29 cellular contexts compared by ENCODE assay signal in genomic region chr12:99806304-99806703, GRCh38.
"Had no signal": no experiment of that assay in that cellular context is flagged by ENCODE, and none has a peak within 500 bp of the region (broad histone marks: within the 10 kb centered on the region; RNA-seq: fewer than 3 reads in every experiment).

No MANE protein-coding gene starts in this region.

- H3K4me1 Mint-ChIP-seq: naive B cell; naive thymus-derived CD8-positive, alpha-beta T cell had no signal

- H3K4me3 ChIP-seq: colonic mucosa, esophagus squamous epithelium, gastrocnemius medialis, heart right ventricle, left lung, lower lobe of right lung, mucosa of descending colon had no signal

- DNase-seq: colonic mucosa; cortex of kidney; effector CD8-positive, alpha-beta T cell; effector memory CD8-positive, alpha-beta T cell; endodermal cell; erythroblast; esophagus squamous epithelium; foreskin fibroblast; foreskin melanocyte; gastrocnemius medialis; glutamatergic neuron; head of caudate nucleus; heart right ventricle; hippocampal formation; kidney glomerular epithelial cell; left colon; left lung; left ventricle myocardium superior; lower lobe of right lung; mesenchymal stem cell; mucosa of descending colon; naive B cell; naive thymus-derived CD8-positive, alpha-beta T cell had no signal

- H3K9me3 ChIP-seq: colonic mucosa, esophagus squamous epithelium, gastrocnemius medialis, heart right ventricle, left lung, lower lobe of right lung, mucosa of descending colon had no signal

- H3K27me3 Mint-ChIP-seq: dendritic cell treated with granulocyte-macrophage colony-stimulating factor and Interleukin-4, amounts not matched to agents 40 ng/mL and 50 ng/mL, for 4 days; effector memory CD8-positive, alpha-beta T cell; naive thymus-derived CD8-positive, alpha-beta T cell had no signal

- H3K9me3 Mint-ChIP-seq: dendritic cell treated with granulocyte-macrophage colony-stimulating factor and Interleukin-4, amounts not matched to agents 40 ng/mL and 50 ng/mL, for 4 days; endodermal cell; mesothelial cell of epicardium had no signal

- H3K27ac ChIP-seq: colonic mucosa, epithelial cell of prostate, esophagus squamous epithelium, gastrocnemius medialis, heart right ventricle, left lung, lower lobe of right lung had no signal

- H3K4me3 Mint-ChIP-seq: dendritic cell treated with granulocyte-macrophage colony-stimulating factor and Interleukin-4, amounts not matched to agents 40 ng/mL and 50 ng/mL, for 4 days; effector memory CD8-positive, alpha-beta T cell; endodermal cell; mesothelial cell of epicardium; naive B cell; naive thymus-derived CD8-positive, alpha-beta T cell had no signal

- H3K27ac Mint-ChIP-seq: dendritic cell treated with granulocyte-macrophage colony-stimulating factor and Interleukin-4, amounts not matched to agents 40 ng/mL and 50 ng/mL, for 4 days; effector memory CD8-positive, alpha-beta T cell; endodermal cell; mesothelial cell of epicardium; naive B cell; naive thymus-derived CD8-positive, alpha-beta T cell had no signal

- FAIRE-seq: endometrium, keratinocyte had no signal

- H3K36me3 ChIP-seq: colonic mucosa, esophagus squamous epithelium, gastrocnemius medialis, heart right ventricle, left lung, lower lobe of right lung had no signal

- ATAC-seq: effector memory CD8-positive, alpha-beta T cell; esophagus mucosa; gastrocnemius medialis; heart right ventricle; left colon; left lung; left ventricle myocardium superior; lower lobe of right lung; mucosa of descending colon; naive thymus-derived CD8-positive, alpha-beta T cell had no signal

- H3K4me1 ChIP-seq: colonic mucosa, gastrocnemius medialis, left lung, lower lobe of right lung had no signal

- H3K36me3 Mint-ChIP-seq: mesothelial cell of epicardium; naive B cell; naive thymus-derived CD8-positive, alpha-beta T cell had no signal
